Comparison of ENCODE assay signal across 26 cellular contexts in genomic region chr15:52218816-52219215, GRCh38.
"Had no signal": no experiment of that assay in that cellular context is flagged by ENCODE, and none has a peak within 500 bp of the region (broad histone marks: within the 10 kb centered on the region; RNA-seq: fewer than 3 reads in every experiment).

No MANE protein-coding gene starts in this region.

- ATAC-seq: activated CD8-positive, alpha-beta memory T cell treated with anti-CD3 and anti-CD28 coated beads, Interleukin-2, amount 10 ng/mL, durations not matched to agents 7 days and 5 days had no signal

- H3K4me3 Mint-ChIP-seq: activated CD4-positive, alpha-beta memory T cell treated with anti-CD3 and anti-CD28 coated beads, Interleukin-2, amount 10 ng/mL, durations not matched to agents 7 days and 5 days; activated CD4-positive, alpha-beta T cell treated with anti-CD3 and anti-CD28 coated beads, Interleukin-2, amount 10 ng/mL, durations not matched to agents 7 days and 5 days; activated CD8-positive, alpha-beta memory T cell treated with anti-CD3 and anti-CD28 coated beads, Interleukin-2, amount 10 ng/mL, durations not matched to agents 7 days and 5 days; activated naive CD4-positive, alpha-beta T cell treated with anti-CD3 and anti-CD28 coated beads for 36 hours; activated naive CD4-positive, alpha-beta T cell treated with anti-CD3 and anti-CD28 coated beads, Interleukin-2, amount 50 U/mL, for 24 hours; activated naive CD8-positive, alpha-beta T cell treated with anti-CD3 and anti-CD28 coated beads, Interleukin-2, amount 10 ng/mL, durations not matched to agents 7 days and 5 days; activated T-helper 1 cell treated with anti-CD3 and anti-CD28 coated beads, Interleukin-12 subunit alpha, Interleukin-12 subunit beta, Interleukin-2, Interleukin-4 antibody, amounts not matched to agents 30 ng/mL and 10 ng/mL and 1 ng/mL, durations not matched to agents 14 hours and 24 hours and 36 hours; central memory CD8-positive, alpha-beta T cell; dendritic cell treated with granulocyte-macrophage colony-stimulating factor and Interleukin-4, amounts not matched to agents 40 ng/mL and 50 ng/mL, for 4 days had no signal

- H3K4me3 ChIP-seq: coronary artery had no signal

- H3K36me3 ChIP-seq: brain microvascular endothelial cell had no signal

- H3K27me3 ChIP-seq: brain microvascular endothelial cell had no signal

- DNase-seq: activated CD4-positive, alpha-beta memory T cell treated with anti-CD3 and anti-CD28 coated beads, Interleukin-2, amount 10 ng/mL, durations not matched to agents 7 days and 5 days; activated CD4-positive, alpha-beta T cell treated with anti-CD3 and anti-CD28 coated beads for 1 hour; activated CD4-positive, alpha-beta T cell treated with anti-CD3 and anti-CD28 coated beads for 4 hours; activated CD4-positive, alpha-beta T cell treated with anti-CD3 and anti-CD28 coated beads, Interleukin-2, amount 10 ng/mL, durations not matched to agents 7 days and 5 days; activated CD4-positive, alpha-beta T cell treated with anti-CD3 and anti-CD28 coated beads, Interleukin-2, amount 50 U/mL, for 4 hours; activated CD8-positive, alpha-beta memory T cell treated with anti-CD3 and anti-CD28 coated beads, Interleukin-2, amount 10 ng/mL, durations not matched to agents 7 days and 5 days; activated CD8-positive, alpha-beta memory T cell treated with anti-CD3 and anti-CD28 coated beads, Interleukin-2, amount 50 U/mL, for 4 hours; activated effector memory CD4-positive, alpha-beta T cell treated with anti-CD3 and anti-CD28 coated beads, Interleukin-2, amount 50 U/mL, for 16 hours; activated naive CD4-positive, alpha-beta T cell treated with anti-CD3 and anti-CD28 coated beads for 36 hours; activated naive CD8-positive, alpha-beta T cell treated with anti-CD3 and anti-CD28 coated beads, Interleukin-2, amount 10 ng/mL, durations not matched to agents 7 days and 5 days; activated T-cell treated with anti-CD3 and anti-CD28 coated beads, Interleukin-2, amount 50 U/mL, for 1 hour; activated T-cell treated with anti-CD3 and anti-CD28 coated beads, Interleukin-2, amount 50 U/mL, for 48 hours; amniotic stem cell; anterior cingulate cortex; brain microvascular endothelial cell; effector CD4-positive, alpha-beta T cell; foreskin fibroblast; head of caudate nucleus; T-helper 2 cell had no signal

- H3K27ac ChIP-seq: brain microvascular endothelial cell, coronary artery, epithelial cell of prostate had no signal

- H3K36me3 Mint-ChIP-seq: activated naive CD4-positive, alpha-beta T cell treated with anti-CD3 and anti-CD28 coated beads, Interleukin-2, amount 50 U/mL, for 24 hours had no signal

- H3K9me3 Mint-ChIP-seq: activated CD4-positive, alpha-beta memory T cell treated with anti-CD3 and anti-CD28 coated beads, Interleukin-2, amount 10 ng/mL, durations not matched to agents 7 days and 5 days; activated CD4-positive, alpha-beta T cell treated with anti-CD3 and anti-CD28 coated beads, Interleukin-2, amount 10 ng/mL, durations not matched to agents 7 days and 5 days; activated naive CD4-positive, alpha-beta T cell treated with anti-CD3 and anti-CD28 coated beads for 36 hours; activated naive CD4-positive, alpha-beta T cell treated with anti-CD3 and anti-CD28 coated beads, Interleukin-2, amount 50 U/mL, for 24 hours; activated naive CD8-positive, alpha-beta T cell treated with anti-CD3 and anti-CD28 coated beads, Interleukin-2, amount 10 ng/mL, durations not matched to agents 7 days and 5 days; activated T-helper 1 cell treated with anti-CD3 and anti-CD28 coated beads, Interleukin-12 subunit alpha, Interleukin-12 subunit beta, Interleukin-2, Interleukin-4 antibody, amounts not matched to agents 30 ng/mL and 10 ng/mL and 1 ng/mL, durations not matched to agents 14 hours and 24 hours and 36 hours; activated T-helper 2 cell treated with anti-CD3 and anti-CD28 coated beads, Interferon-gamma antibody, Interleukin-2, Interleukin-4, amounts not matched to agents 10 μg/mL and 5 μg/mL and 100 μg/mL, durations not matched to agents 14 hours and 24 hours and 36 hours; central memory CD8-positive, alpha-beta T cell; dendritic cell treated with granulocyte-macrophage colony-stimulating factor and Interleukin-4, amounts not matched to agents 40 ng/mL and 50 ng/mL, for 4 days had no signal

- H3K27me3 Mint-ChIP-seq: activated CD4-positive, alpha-beta memory T cell treated with anti-CD3 and anti-CD28 coated beads, Interleukin-2, amount 10 ng/mL, durations not matched to agents 7 days and 5 days; activated CD8-positive, alpha-beta memory T cell treated with anti-CD3 and anti-CD28 coated beads, Interleukin-2, amount 10 ng/mL, durations not matched to agents 7 days and 5 days; activated naive CD4-positive, alpha-beta T cell treated with anti-CD3 and anti-CD28 coated beads, Interleukin-2, amount 50 U/mL, for 24 hours; activated naive CD8-positive, alpha-beta T cell treated with anti-CD3 and anti-CD28 coated beads, Interleukin-2, amount 10 ng/mL, durations not matched to agents 7 days and 5 days; central memory CD8-positive, alpha-beta T cell; dendritic cell treated with granulocyte-macrophage colony-stimulating factor and Interleukin-4, amounts not matched to agents 40 ng/mL and 50 ng/mL, for 4 days had no signal

- H3K27ac Mint-ChIP-seq: activated CD4-positive, alpha-beta T cell treated with anti-CD3 and anti-CD28 coated beads, Interleukin-2, amount 10 ng/mL, durations not matched to agents 7 days and 5 days; activated naive CD4-positive, alpha-beta T cell treated with anti-CD3 and anti-CD28 coated beads for 36 hours; activated naive CD8-positive, alpha-beta T cell treated with anti-CD3 and anti-CD28 coated beads, Interleukin-2, amount 10 ng/mL, durations not matched to agents 7 days and 5 days; activated T-helper 1 cell treated with anti-CD3 and anti-CD28 coated beads, Interleukin-12 subunit alpha, Interleukin-12 subunit beta, Interleukin-2, Interleukin-4 antibody, amounts not matched to agents 30 ng/mL and 10 ng/mL and 1 ng/mL, durations not matched to agents 14 hours and 24 hours and 36 hours; activated T-helper 2 cell treated with anti-CD3 and anti-CD28 coated beads, Interferon-gamma antibody, Interleukin-2, Interleukin-4, amounts not matched to agents 10 μg/mL and 5 μg/mL and 100 μg/mL, durations not matched to agents 14 hours and 24 hours and 36 hours; dendritic cell treated with granulocyte-macrophage colony-stimulating factor and Interleukin-4, amounts not matched to agents 40 ng/mL and 50 ng/mL, for 4 days had no signal
